In the genomic region with DNA sequence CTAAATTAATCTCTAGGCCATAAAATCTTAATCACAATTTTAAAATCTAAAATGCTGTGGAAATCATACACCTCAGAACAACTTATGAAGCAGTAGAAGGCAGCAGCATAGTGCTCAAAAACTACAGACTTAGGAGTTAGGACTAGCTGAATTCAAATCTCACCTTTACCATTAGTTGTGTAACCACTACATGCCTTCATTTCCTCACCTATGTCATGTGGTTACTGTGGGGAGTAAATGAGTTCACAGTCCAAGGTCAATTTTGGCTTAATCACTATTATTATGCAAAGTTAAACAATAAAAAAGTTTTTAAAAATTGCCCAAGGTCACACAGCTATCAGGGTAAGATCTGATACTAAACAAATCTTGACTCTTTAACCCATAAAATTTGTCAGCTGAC, we compare ENCODE assay signal across 13 cellular contexts.
"Had no signal": no experiment of that assay in that cellular context is flagged by ENCODE, and none has a peak within 500 bp of the region (broad histone marks: within the 10 kb centered on the region; RNA-seq: fewer than 3 reads in every experiment).

No MANE protein-coding gene starts in this region.

- ATAC-seq: esophagus mucosa, left lung had no signal

- H3K4me3 ChIP-seq: left lung, skin epidermis, transverse colon had no signal

- H3K27ac ChIP-seq: brain microvascular endothelial cell, left lung, skin epidermis, transverse colon, VCaP had no signal

- H3K36me3 ChIP-seq: brain microvascular endothelial cell, left lung, transverse colon had no signal

- H3K9me3 ChIP-seq: left lung, transverse colon had no signal

- DNase-seq: activated CD4-positive, alpha-beta T cell treated with anti-CD3 and anti-CD28 coated beads for 4 hours; activated naive CD4-positive, alpha-beta T cell treated with anti-CD3 and anti-CD28 coated beads, Interleukin-2, amount 10 ng/mL, durations not matched to agents 7 days and 5 days; activated T-cell treated with anti-CD3 and anti-CD28 coated beads for 4 hours; amygdala; brain microvascular endothelial cell; mesenchymal stem cell; substantia nigra; T-helper 1 cell; transverse colon had no signal

- H3K27me3 ChIP-seq: brain microvascular endothelial cell, left lung, transverse colon had no signal

- H3K4me1 ChIP-seq: left lung had no signal
